16 cellular contexts compared by ENCODE assay signal in genomic region chr7:85997515-85997914, GRCh38.
DNase-seq lines count a peak whose midpoint lies in the region; ATAC-seq and TF ChIP-seq lines count a peak whose summit lies in the region.
"Had no signal": no experiment of that assay in that cellular context is flagged by ENCODE, and none has a peak within 500 bp of the region (broad histone marks: within the 10 kb centered on the region; RNA-seq: fewer than 3 reads in every experiment).

No MANE protein-coding gene starts in this region.

- no peak overlapping the region for H3K27ac ChIP-seq in mammary epithelial cell (ENCODE audit: insufficient read depth, low read depth, low read length)

- no peaks in the 10 kb centered on the region for H3K36me3 ChIP-seq in mammary epithelial cell (ENCODE audit: insufficient read depth, low read length)
- H3K36me3 ChIP-seq: HAP-1 had no signal

- no peak overlapping the region for H3K4me2 ChIP-seq in mammary epithelial cell (ENCODE audit: insufficient read depth, low read depth, low read length)

- H3K36me3 Mint-ChIP-seq in MCF 10A (ENCODE audit: insufficient read depth, unreplicated experiment) (no peaks in the 10 kb centered on the region), WTC11 (peaks cover 4% of the 10 kb centered on the region; the same call in 1 of the 2 replicates)

- CTCF ChIA-PET in mammary epithelial cell (lab: Charles Lee; ENCODE audit: low non-redundant PET) (no interaction called here), MCF 10A (lab: Yijun Ruan, JAX) (no interaction called here), WTC11 (lab: Charles Lee) (no interaction called here)

- in situ Hi-C loops in mammary epithelial cell (cut with MboI; ENCODE audit: low sequenced_read_pairs in 2 of 2) = no loop called here

- dilution Hi-C loops in mammary epithelial cell (cut with HindIII; ENCODE audit: low sequenced_read_pairs) = no loop called here

- ATAC-seq in WTC11 = no peak
- no peak for ATAC-seq in GM21515 (IDR thresholded peaks at IDR 0.05; ENCODE audit: unreplicated experiment)
- ATAC-seq: GM12878 had no signal

- no peaks in the 10 kb centered on the region for H3K4me1 ChIP-seq in mammary epithelial cell (ENCODE audit: insufficient read depth, low read length)
- H3K4me1 ChIP-seq: HAP-1 had no signal

- no peak overlapping the region for H3K4me3 Mint-ChIP-seq in MCF 10A (ENCODE audit: unreplicated experiment)
- no peak overlapping the region for H3K4me3 Mint-ChIP-seq in WTC11
- H3K4me3 Mint-ChIP-seq: CD4-positive, alpha-beta memory T cell had no signal

- H3K27me3 Mint-ChIP-seq in MCF 10A (ENCODE audit: insufficient read depth, unreplicated experiment) (no peaks in the 10 kb centered on the region), WTC11 (ENCODE audit: low read depth) (no peaks in the 10 kb centered on the region)
- H3K27me3 Mint-ChIP-seq: CD4-positive, alpha-beta memory T cell had no signal

- peaks cover 2% of the 10 kb centered on the region for H3K9me3 ChIP-seq in mammary epithelial cell (replicated peaks; ENCODE audit: insufficient read depth, low read length)
- H3K9me3 ChIP-seq: HAP-1 had no signal

- no peak overlapping the region for H3K4me3 ChIP-seq in mammary epithelial cell (replicated peaks in 1 of 3; ENCODE audit: insufficient read depth in 1 of 3, low read depth in 2 of 3, low read length in 3 of 3)
- no peak overlapping the region for H3K4me3 ChIP-seq in epithelial cell of esophagus (ENCODE audit: low read length)
- H3K4me3 ChIP-seq: GM12878, HAP-1 had no signal

- H3K79me2 ChIP-seq in mammary epithelial cell (ENCODE audit: insufficient read depth, low read length) = no peaks in the 10 kb centered on the region

- DNase-seq in mammary epithelial cell = peak; percentile 0
- no peak for DNase-seq in MCF 10A (ENCODE audit: unreplicated experiment)
- peak; percentile 30 for DNase-seq in RKO (ENCODE audit: low spot score)
- DNase-seq in epithelial cell of esophagus (ENCODE audit: low read depth) = peak; percentile 7
- DNase-seq in WTC11 (ENCODE audit: low spot score) = no peak
- DNase-seq: C1 segment of cervical spinal cord; Calu3; CD4-positive, alpha-beta memory T cell; COR-L47; DMS79; EL; GDM1; GOT3 had no signal

- H3K27me3 ChIP-seq in mammary epithelial cell (ENCODE audit: insufficient read depth, low read length) = no peaks in the 10 kb centered on the region

- TF ChIP-seq CTCF in mammary epithelial cell (conservative IDR thresholded peaks at IDR 0.05 in 1 of 2, IDR thresholded peaks at IDR 0.05 in 1 of 2; ENCODE audit: extremely low read depth in 1 of 2, insufficient read depth in 1 of 2, low read depth in 1 of 2, low read length in 2 of 2) (no peak), MCF 10A (IDR thresholded peaks at IDR 0.05; ENCODE audit: unreplicated experiment) (no peak), epithelial cell of esophagus (IDR thresholded peaks at IDR 0.05; ENCODE audit: insufficient read depth, low read depth, low read length, missing control alignments) (no peak), WTC11 (IDR thresholded peaks at IDR 0.05) (no peak)

- H2AFZ ChIP-seq in mammary epithelial cell (ENCODE audit: low read depth, low read length) = no peak overlapping the region

- no peaks in the 10 kb centered on the region for H3K4me1 Mint-ChIP-seq in MCF 10A (ENCODE audit: insufficient read depth, unreplicated experiment)
- no peaks in the 10 kb centered on the region for H3K4me1 Mint-ChIP-seq in WTC11
- H3K4me1 Mint-ChIP-seq: CD4-positive, alpha-beta memory T cell had no signal

- H3K27ac Mint-ChIP-seq in MCF 10A (ENCODE audit: low read depth, unreplicated experiment) = no peak overlapping the region
- no peak overlapping the region for H3K27ac Mint-ChIP-seq in WTC11
- H3K27ac Mint-ChIP-seq: CD4-positive, alpha-beta memory T cell had no signal

- BruUV-seq in mammary epithelial cell (replicated peaks; lab: Mats Ljungman, UMichigan) = no TSS peak
- no TSS peak for BruUV-seq in MCF 10A (replicated peaks; lab: Mats Ljungman, UMichigan)

- no peaks in the 10 kb centered on the region for H4K20me1 ChIP-seq in mammary epithelial cell (ENCODE audit: insufficient read depth, low read length)

- POLR2A ChIA-PET in MCF 10A (lab: Yijun Ruan, JAX) (no interaction called here), WTC11 (lab: Charles Lee) (no interaction called here)

- H3K9ac ChIP-seq in mammary epithelial cell (ENCODE audit: insufficient read depth, low read length) = no peak overlapping the region

- intact Hi-C loops in mammary epithelial cell (cut with micrococcal nuclease) (no loop called here), MCF 10A (cut with micrococcal nuclease) (no loop called here)

- H3K9me3 Mint-ChIP-seq in MCF 10A (ENCODE audit: unreplicated experiment) = peaks cover 8% of the 10 kb centered on the region
- peaks cover 30% of the 10 kb centered on the region for H3K9me3 Mint-ChIP-seq in WTC11

TF ChIP-seq in WTC11, 78 proteins besides CTCF, POLR2A, EP300 and RAD21:
- TF ChIP-seq FOXK1 (CRISPR knock-in tag; IDR thresholded peaks at IDR 0.05) (no peak), CREB1 (CRISPR knock-in tag; IDR thresholded peaks at IDR 0.05) (no peak), EMX1 (CRISPR knock-in tag; IDR thresholded peaks at IDR 0.05) (no peak), ERG (CRISPR knock-in tag; IDR thresholded peaks at IDR 0.05) (no peak), MLX (CRISPR knock-in tag; IDR thresholded peaks at IDR 0.05) (no peak), MYBL2 (CRISPR knock-in tag; IDR thresholded peaks at IDR 0.05) (no peak), USF1 (CRISPR knock-in tag; IDR thresholded peaks at IDR 0.05) (no peak)

Comparison
In these comparisons a context has a peak if more than half of its experiments do, and no peak if none do; other contexts are left out.
1. DNase-seq: peak in mammary epithelial cell (single experiment), RKO (single experiment) and epithelial cell of esophagus (single experiment); none in MCF 10A (single experiment) and WTC11 (single experiment).